ENCODE assay signal across 20 cellular contexts in genomic region chr14:103362780-103363179, GRCh38. TPM values are rescaled to one million over a fixed set of nuclear protein-coding genes. Genes with fewer than 3 reads are reported as not detected.
DNase-seq lines count a peak whose midpoint lies in the region; ATAC-seq, FAIRE-seq and TF ChIP-seq lines count a peak whose summit lies in the region.
"Had no signal": no experiment of that assay in that cellular context is flagged by ENCODE, and none has a peak within 500 bp of the region (broad histone marks: within the 10 kb centered on the region; RNA-seq: fewer than 3 reads in every experiment).

No MANE protein-coding gene starts in this region.

- no peak for TF ChIP-seq CTCF in endothelial cell of umbilical vein (IDR thresholded peaks at IDR 0.05; ENCODE audit: extremely low read depth in 1 of 2, insufficient read depth in 1 of 2, low read depth in 1 of 2, low read length in 2 of 2)

- H3K36me3 ChIP-seq in endothelial cell of umbilical vein (ENCODE audit: control insufficient read depth in 2 of 2, extremely low read depth in 1 of 2, insufficient read depth in 2 of 2, low read length in 2 of 2) = no peaks in the 10 kb centered on the region
- H3K36me3 ChIP-seq: cardiac muscle cell had no signal

- no peaks in the 10 kb centered on the region for H3K27me3 ChIP-seq in endothelial cell of umbilical vein (ENCODE audit: control insufficient read depth in 2 of 2, insufficient read depth in 2 of 2, low read length in 2 of 2)
- H3K27me3 ChIP-seq: cardiac muscle cell had no signal

- peak; percentile 46 for FAIRE-seq in endothelial cell of umbilical vein (lab: Jason Lieb, UNC)

- POLR2A ChIA-PET in endothelial cell of umbilical vein (lab: Charles Lee) = no interaction called here

- H3K4me1 ChIP-seq in endothelial cell of umbilical vein (ENCODE audit: control insufficient read depth, extremely low read depth, insufficient read depth, low read length) = peaks cover 6% of the 10 kb centered on the region

- peaks cover 21% of the 10 kb centered on the region for H3K27me3 Mint-ChIP-seq in stimulated activated naive CD8-positive, alpha-beta T cell treated with anti-CD3 and anti-CD28 coated beads, Interleukin-15, Interleukin-2, amounts not matched to agents 100 ng/mL and 50 ng/mL, for 24 hours
- peaks cover 9% of the 10 kb centered on the region for H3K27me3 Mint-ChIP-seq in stimulated activated naive CD8-positive, alpha-beta T cell treated with anti-CD3 and anti-CD28 coated beads, Interleukin-15, amount 100 ng/mL, for 72 hours
- H3K27me3 Mint-ChIP-seq: activated naive CD8-positive, alpha-beta T cell had no signal

- no peak overlapping the region for H3K9ac ChIP-seq in endothelial cell of umbilical vein (replicated peaks; ENCODE audit: extremely low read depth, insufficient read depth, low read length)

- DNase-seq in stimulated activated naive CD8-positive, alpha-beta T cell treated with anti-CD3 and anti-CD28 coated beads, Interleukin-15, amount 100 ng/mL, for 72 hours = no peak
- DNase-seq in OCI-M1 (lab: John Stamatoyannopoulos, UW) (peak; percentile 73), endothelial cell of umbilical vein (ENCODE audit: low read depth, low spot score) (peak; percentile 19)
- DNase-seq: activated CD4-positive, alpha-beta T cell treated with anti-CD3 and anti-CD28 coated beads for 1 hour; foreskin melanocyte; naive B cell; NCI-H146; NCI-H524; posterior cingulate gyrus; RPMI8226; stimulated activated CD4-positive, alpha-beta T cell treated with anti-CD3 and anti-CD28 coated beads, Interleukin-12 subunit alpha, Interleukin-12 subunit beta, amount 100 ng/mL, for 4 hours; stimulated activated naive CD4-positive, alpha-beta T cell treated with Interleukin-2 at 50 U/mL for 16 hours; T-helper 17 cell had no signal

- H3K9me1 ChIP-seq in endothelial cell of umbilical vein (replicated peaks; ENCODE audit: control insufficient read depth, extremely low read depth, insufficient read depth, low read length) = no peaks in the 10 kb centered on the region

- peak overlapping the region; percentile 74 for H3K27ac ChIP-seq in endothelial cell of umbilical vein (ENCODE audit: insufficient read depth, low read depth, low read length)
- H3K27ac ChIP-seq: cardiac muscle cell had no signal

- no peak for ATAC-seq in stimulated activated naive CD8-positive, alpha-beta T cell treated with anti-CD3 and anti-CD28 coated beads, Interleukin-15, amount 100 ng/mL, for 72 hours
- no peak for ATAC-seq in HG03439 (IDR thresholded peaks at IDR 0.05; ENCODE audit: unreplicated experiment)
- ATAC-seq in GM19351 (IDR thresholded peaks at IDR 0.05; ENCODE audit: unreplicated experiment) = no peak
- ATAC-seq in HG03521 (IDR thresholded peaks at IDR 0.05; ENCODE audit: unreplicated experiment) = no peak
- ATAC-seq in GM21515 (IDR thresholded peaks at IDR 0.05; ENCODE audit: unreplicated experiment) = no peak
- ATAC-seq: T-helper 17 cell had no signal

- intact Hi-C loops in endothelial cell of umbilical vein (cut with micrococcal nuclease) = no loop called here

- dilution Hi-C loops in endothelial cell of umbilical vein (cut with MboI; ENCODE audit: extremely low pct_ligation_motif_present, low sequenced_read_pairs) = no loop called here

- no peak for TF ChIP-seq POLR2A in endothelial cell of umbilical vein (IDR thresholded peaks at IDR 0.05; ENCODE audit: low read depth, low read length)

- peak overlapping the region; percentile 31 for H3K27ac Mint-ChIP-seq in stimulated activated naive CD8-positive, alpha-beta T cell treated with anti-CD3 and anti-CD28 coated beads, Interleukin-15, Interleukin-2, amounts not matched to agents 100 ng/mL and 50 ng/mL, for 24 hours
- no peak overlapping the region for H3K27ac Mint-ChIP-seq in stimulated activated naive CD8-positive, alpha-beta T cell treated with anti-CD3 and anti-CD28 coated beads, Interleukin-15, amount 100 ng/mL, for 72 hours
- H3K27ac Mint-ChIP-seq: activated naive CD8-positive, alpha-beta T cell; naive B cell; T-helper 17 cell had no signal

- CTCF ChIA-PET in endothelial cell of umbilical vein (lab: Charles Lee) = no interaction called here

- peaks cover 20% of the 10 kb centered on the region for H3K36me3 Mint-ChIP-seq in stimulated activated naive CD8-positive, alpha-beta T cell treated with anti-CD3 and anti-CD28 coated beads, Interleukin-15, Interleukin-2, amounts not matched to agents 100 ng/mL and 50 ng/mL, for 24 hours (ENCODE audit: low read depth)

- no peak overlapping the region for H3K4me3 ChIP-seq in endothelial cell of umbilical vein (replicated peaks in 1 of 3; ENCODE audit: insufficient read depth in 1 of 3, low read depth in 1 of 3, low read length in 3 of 3)
- H3K4me3 ChIP-seq: cardiac muscle cell had no signal

- H2AFZ ChIP-seq in endothelial cell of umbilical vein (ENCODE audit: low read depth, low read length) = no peak overlapping the region

- BruUV-seq in endothelial cell of umbilical vein (replicated peaks; lab: Mats Ljungman, UMichigan) = no TSS peak

- H3K9me3 ChIP-seq in endothelial cell of umbilical vein (replicated peaks; ENCODE audit: control insufficient read depth, insufficient read depth, low read length) = no peaks in the 10 kb centered on the region

- H3K4me1 Mint-ChIP-seq in stimulated activated naive CD8-positive, alpha-beta T cell treated with anti-CD3 and anti-CD28 coated beads, Interleukin-15, Interleukin-2, amounts not matched to agents 100 ng/mL and 50 ng/mL, for 24 hours (ENCODE audit: low read depth) = peaks cover 8% of the 10 kb centered on the region
- peaks cover 5% of the 10 kb centered on the region for H3K4me1 Mint-ChIP-seq in stimulated activated naive CD8-positive, alpha-beta T cell treated with anti-CD3 and anti-CD28 coated beads, Interleukin-15, amount 100 ng/mL, for 72 hours
- H3K4me1 Mint-ChIP-seq: naive B cell, T-helper 17 cell had no signal

- H3K4me2 ChIP-seq in endothelial cell of umbilical vein (ENCODE audit: insufficient read depth, low read length) = no peak overlapping the region

- no peak overlapping the region for H3K4me3 Mint-ChIP-seq in stimulated activated naive CD8-positive, alpha-beta T cell treated with anti-CD3 and anti-CD28 coated beads, Interleukin-15, Interleukin-2, amounts not matched to agents 100 ng/mL and 50 ng/mL, for 24 hours
- H3K4me3 Mint-ChIP-seq in stimulated activated naive CD8-positive, alpha-beta T cell treated with anti-CD3 and anti-CD28 coated beads, Interleukin-15, amount 100 ng/mL, for 72 hours = no peak overlapping the region
- H3K4me3 Mint-ChIP-seq: activated naive CD8-positive, alpha-beta T cell; T-helper 17 cell had no signal

- no peaks in the 10 kb centered on the region for H4K20me1 ChIP-seq in endothelial cell of umbilical vein (replicated peaks; ENCODE audit: control insufficient read depth, extremely low read depth, insufficient read depth, low read length)

- no peaks in the 10 kb centered on the region for H3K79me2 ChIP-seq in endothelial cell of umbilical vein (ENCODE audit: control insufficient read depth, insufficient read depth, low read length)

- peaks cover 27% of the 10 kb centered on the region for H3K9me3 Mint-ChIP-seq in stimulated activated naive CD8-positive, alpha-beta T cell treated with anti-CD3 and anti-CD28 coated beads, Interleukin-15, Interleukin-2, amounts not matched to agents 100 ng/mL and 50 ng/mL, for 24 hours
- H3K9me3 Mint-ChIP-seq in stimulated activated naive CD8-positive, alpha-beta T cell treated with anti-CD3 and anti-CD28 coated beads, Interleukin-15, amount 100 ng/mL, for 72 hours = peaks cover 25 to 29% of the 10 kb centered on the region in 2 donors

TF ChIP-seq in endothelial cell of umbilical vein, 7 proteins besides CTCF, POLR2A, EP300 and RAD21:
- TF ChIP-seq POLR2AphosphoS5 (IDR thresholded peaks at IDR 0.05; ENCODE audit: insufficient read depth, low read depth, low read length) = no peak
- no peak for TF ChIP-seq FOS (IDR thresholded peaks at IDR 0.05; ENCODE audit: borderline replicate concordance, insufficient read depth, low read length)
- TF ChIP-seq GATA2 (IDR thresholded peaks at IDR 0.05; ENCODE audit: insufficient read depth, insufficient read length, low read depth, low read length) = no peak
- TF ChIP-seq, protein P1, sequence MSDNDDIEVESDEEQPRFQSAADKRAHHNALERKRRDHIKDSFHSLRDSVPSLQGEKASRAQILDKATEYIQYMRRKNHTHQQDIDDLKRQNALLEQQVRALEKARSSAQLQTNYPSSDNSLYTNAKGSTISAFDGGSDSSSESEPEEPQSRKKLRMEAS (IDR thresholded peaks at IDR 0.05; ENCODE audit: insufficient read depth, insufficient read length) = no peak

RNA-seq across cellular contexts. Expression of gene MARK3, which starts 22.4 kb away (rescaled TPM):
- 81.2 and 96.1 TPM in 2 replicates for total RNA-seq in endothelial cell of umbilical vein
- polyA plus RNA-seq in endothelial cell of umbilical vein = 43.7 and 46.6 TPM in 2 replicates
- polyA plus RNA-seq in endothelial cell of umbilical vein (2011; cell fraction: cytosol; rRNA removed) = 54.9 and 57.5 TPM in 2 replicates
- 201 and 218 TPM in 2 replicates for polyA plus RNA-seq in endothelial cell of umbilical vein (2011; cell fraction: nucleus; rRNA removed)
- 50.9 and 64.9 TPM in 2 replicates for polyA plus RNA-seq in endothelial cell of umbilical vein (2012)
- 61.0 and 63.8 TPM in 2 replicates for polyA minus RNA-seq in endothelial cell of umbilical vein
- polyA minus RNA-seq in endothelial cell of umbilical vein (2011; cell fraction: cytosol; rRNA and poly(A)+ RNA removed) = 62.7 TPM
- polyA minus RNA-seq in endothelial cell of umbilical vein (2011; cell fraction: nucleus; rRNA and poly(A)+ RNA removed) = 106 and 157 TPM in 2 replicates

RNA-seq across cellular contexts. Expression of gene EIF5, which starts 28.7 kb away (rescaled TPM):
- total RNA-seq in endothelial cell of umbilical vein = 294 and 313 TPM in 2 replicates
- 145 and 175 TPM in 2 replicates for polyA plus RNA-seq in endothelial cell of umbilical vein
- 210 and 217 TPM in 2 replicates for polyA plus RNA-seq in endothelial cell of umbilical vein (2011; cell fraction: cytosol; rRNA removed)
- polyA plus RNA-seq in endothelial cell of umbilical vein (2011; cell fraction: nucleus; rRNA removed) = 287 and 322 TPM in 2 replicates
- 214 and 322 TPM in 2 replicates for polyA plus RNA-seq in endothelial cell of umbilical vein (2012)
- 137 and 162 TPM in 2 replicates for polyA minus RNA-seq in endothelial cell of umbilical vein
- 125 TPM for polyA minus RNA-seq in endothelial cell of umbilical vein (2011; cell fraction: cytosol; rRNA and poly(A)+ RNA removed)
- polyA minus RNA-seq in endothelial cell of umbilical vein (2011; cell fraction: nucleus; rRNA and poly(A)+ RNA removed) = 236 and 271 TPM in 2 replicates

Comparison
In these comparisons a context has a peak if more than half of its experiments do, and no peak if none do; other contexts are left out.
1. DNase-seq: peak in OCI-M1 (single experiment) and endothelial cell of umbilical vein (single experiment); none in stimulated activated naive CD8-positive, alpha-beta T cell treated with anti-CD3 and anti-CD28 coated beads, Interleukin-15, amount 100 ng/mL, for 72 hours (0 of 2).